13 cellular contexts compared by ENCODE assay signal in the genomic region with DNA sequence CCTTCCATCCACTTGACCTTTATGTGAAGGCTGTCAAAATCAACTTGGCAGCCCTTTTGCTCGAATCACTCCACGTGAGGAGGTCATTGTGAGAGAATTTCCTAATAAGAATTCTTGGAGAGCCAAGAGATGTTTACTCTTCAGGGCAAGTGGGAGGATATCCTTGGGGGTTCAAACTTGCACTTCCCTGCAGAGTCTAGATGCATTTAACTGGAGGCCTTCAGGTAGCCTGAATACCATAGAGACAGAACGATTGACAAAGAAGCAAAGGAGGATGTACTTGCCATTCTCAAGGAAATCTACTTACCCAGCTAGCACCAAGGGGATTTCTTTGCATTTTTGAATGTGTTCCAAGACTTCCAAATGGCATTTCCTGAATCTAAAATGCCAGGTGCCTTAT.
"Had no signal": no experiment of that assay in that cellular context is flagged by ENCODE, and none has a peak within 500 bp of the region (broad histone marks: within the 10 kb centered on the region; RNA-seq: fewer than 3 reads in every experiment).

No MANE protein-coding gene starts in this region.

- H3K4me1 ChIP-seq: colonic mucosa had no signal

- H3K27me3 ChIP-seq: colonic mucosa, neutrophil had no signal

- DNase-seq: activated CD4-positive, alpha-beta memory T cell treated with anti-CD3 and anti-CD28 coated beads, Interleukin-2, amount 10 ng/mL, durations not matched to agents 7 days and 5 days; activated CD4-positive, alpha-beta T cell treated with anti-CD3 and anti-CD28 coated beads for 1 hour; activated naive CD4-positive, alpha-beta T cell treated with Interleukin-2 at 50 U/mL for 16 hours; activated naive CD8-positive, alpha-beta T cell treated with anti-CD3 and anti-CD28 coated beads, Interleukin-2, amount 50 U/mL, for 24 hours; colonic mucosa; effector CD4-positive, alpha-beta T cell; naive thymus-derived CD8-positive, alpha-beta T cell; stimulated activated CD4-positive, alpha-beta T cell treated with anti-CD3 and anti-CD28 coated beads, Interleukin-12 subunit alpha, Interleukin-12 subunit beta, amount 100 ng/mL, for 4 hours; stimulated activated naive CD4-positive, alpha-beta T cell; substantia nigra had no signal

- H3K4me3 ChIP-seq: colonic mucosa had no signal

- H3K4me1 Mint-ChIP-seq: activated CD4-positive, alpha-beta memory T cell treated with anti-CD3 and anti-CD28 coated beads, Interleukin-2, amount 10 ng/mL, durations not matched to agents 7 days and 5 days; activated naive CD8-positive, alpha-beta T cell treated with anti-CD3 and anti-CD28 coated beads, Interleukin-2, amount 50 U/mL, for 24 hours; naive thymus-derived CD8-positive, alpha-beta T cell had no signal

- H3K36me3 ChIP-seq: colonic mucosa, neutrophil had no signal

- H3K36me3 Mint-ChIP-seq: naive thymus-derived CD8-positive, alpha-beta T cell; type B pancreatic cell had no signal

- H3K9me3 ChIP-seq: colonic mucosa, neutrophil had no signal

- ATAC-seq: activated naive CD8-positive, alpha-beta T cell treated with anti-CD3 and anti-CD28 coated beads, Interleukin-2, amount 50 U/mL, for 24 hours; naive thymus-derived CD8-positive, alpha-beta T cell had no signal

- H3K27ac Mint-ChIP-seq: activated CD4-positive, alpha-beta memory T cell treated with anti-CD3 and anti-CD28 coated beads, Interleukin-2, amount 10 ng/mL, durations not matched to agents 7 days and 5 days; activated naive CD8-positive, alpha-beta T cell treated with anti-CD3 and anti-CD28 coated beads, Interleukin-2, amount 50 U/mL, for 24 hours; activated T-helper 1 cell treated with anti-CD3 and anti-CD28 coated beads, Interleukin-12 subunit alpha, Interleukin-12 subunit beta, Interleukin-2, Interleukin-4 antibody, amounts not matched to agents 30 ng/mL and 10 ng/mL and 1 ng/mL, durations not matched to agents 14 hours and 24 hours and 36 hours; naive thymus-derived CD8-positive, alpha-beta T cell; type B pancreatic cell had no signal

- H3K4me3 Mint-ChIP-seq: activated CD4-positive, alpha-beta memory T cell treated with anti-CD3 and anti-CD28 coated beads, Interleukin-2, amount 10 ng/mL, durations not matched to agents 7 days and 5 days; activated naive CD8-positive, alpha-beta T cell treated with anti-CD3 and anti-CD28 coated beads, Interleukin-2, amount 50 U/mL, for 24 hours; activated T-helper 1 cell treated with anti-CD3 and anti-CD28 coated beads, Interleukin-12 subunit alpha, Interleukin-12 subunit beta, Interleukin-2, Interleukin-4 antibody, amounts not matched to agents 30 ng/mL and 10 ng/mL and 1 ng/mL, durations not matched to agents 14 hours and 24 hours and 36 hours; naive thymus-derived CD8-positive, alpha-beta T cell; type B pancreatic cell had no signal

- H3K27ac ChIP-seq: colonic mucosa, neutrophil had no signal

- H3K9me3 Mint-ChIP-seq: type B pancreatic cell had no signal

- H3K27me3 Mint-ChIP-seq: activated CD4-positive, alpha-beta memory T cell treated with anti-CD3 and anti-CD28 coated beads, Interleukin-2, amount 10 ng/mL, durations not matched to agents 7 days and 5 days; activated naive CD8-positive, alpha-beta T cell treated with anti-CD3 and anti-CD28 coated beads, Interleukin-2, amount 50 U/mL, for 24 hours; naive thymus-derived CD8-positive, alpha-beta T cell; type B pancreatic cell had no signal
